Comparison of ENCODE assay signal across 28 cellular contexts in the genomic region with DNA sequence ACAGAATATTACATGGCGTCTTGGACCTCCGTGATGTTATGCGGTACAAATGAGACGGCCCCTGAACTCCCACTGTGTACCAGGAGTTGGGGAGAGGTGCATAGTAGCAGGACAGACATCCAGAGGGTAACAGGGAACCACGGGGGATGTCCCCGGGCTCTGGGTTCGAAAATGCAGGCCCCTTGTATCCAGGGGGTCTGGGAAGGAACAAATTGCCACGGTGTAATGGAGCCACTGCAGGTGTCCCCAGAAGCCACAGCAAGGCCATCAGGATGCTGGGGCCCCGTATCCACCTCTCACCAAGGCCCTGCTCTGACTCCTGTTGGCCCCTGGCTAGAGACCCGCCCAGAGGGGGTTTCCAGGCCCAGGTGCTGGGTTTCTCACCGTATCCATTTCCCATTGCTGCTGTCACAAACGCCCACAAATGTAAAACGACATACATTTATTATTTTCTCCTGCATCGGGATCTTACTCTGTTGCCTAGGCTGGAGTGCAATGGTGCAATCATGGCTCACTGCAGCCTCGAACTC.
A peak's percentile ranks its signal among the peaks of the same experiment; 100 is the strongest.
DNase-seq lines count a peak whose midpoint lies in the region; ATAC-seq, FAIRE-seq and TF ChIP-seq lines count a peak whose summit lies in the region.
"Had no signal": no experiment of that assay in that cellular context is flagged by ENCODE, and none has a peak within 500 bp of the region (broad histone marks: within the 10 kb centered on the region; RNA-seq: fewer than 3 reads in every experiment).

No MANE protein-coding gene starts in this region.

- no peaks in the 10 kb centered on the region for H3K36me3 ChIP-seq in HEK293 (ENCODE audit: control insufficient read depth in 2 of 2, insufficient read depth in 1 of 2, low read length in 2 of 2)
- H3K36me3 ChIP-seq in H1 (ENCODE audit: control insufficient read depth in 2 of 4, insufficient read depth in 4 of 4, low read length in 3 of 4) = no peaks in the 10 kb centered on the region; a peak in 1 of 8 replicates
- H3K36me3 ChIP-seq: colonic mucosa had no signal

- H3K14ac ChIP-seq in H1 (ENCODE audit: insufficient read length) = no peak overlapping the region

- H3K27ac ChIP-seq in HEK293 (ENCODE audit: extremely low read depth, low read depth, low read length) = no peak overlapping the region
- H3K27ac ChIP-seq in H1 (ENCODE audit: low read depth, low read length) = no peak overlapping the region
- H3K27ac ChIP-seq: colonic mucosa, SK-N-MC had no signal

- peak overlapping the region; percentile 51; the same call in 1 of the 2 replicates for H4K8ac ChIP-seq in H1 (ENCODE audit: extremely low read depth, insufficient read depth, low read length)

- H3K4me3 ChIP-seq in HEK293 (ENCODE audit: low read depth, low read length) (no peak overlapping the region), H1 (ENCODE audit: extremely low read depth in 1 of 4, insufficient read depth in 2 of 4, low read depth in 3 of 4, low read length in 4 of 4) (no peak overlapping the region)
- H3K4me3 ChIP-seq: colonic mucosa, GM23338, SK-N-MC, smooth muscle cell had no signal

- H3K4me1 Mint-ChIP-seq in activated naive CD4-positive, alpha-beta T cell treated with anti-CD3 and anti-CD28 coated beads, Interleukin-2, amount 10 ng/mL, durations not matched to agents 7 days and 5 days = no peaks in the 10 kb centered on the region

- TF ChIP-seq RAD21 in H1 (IDR thresholded peaks at IDR 0.05 in 1 of 2, conservative IDR thresholded peaks at IDR 0.05 in 1 of 2; ENCODE audit: low read depth in 2 of 2, low read length in 2 of 2) = no peak

- DNase-seq in activated naive CD4-positive, alpha-beta T cell treated with Interleukin-2 at 50 U/mL for 16 hours = peak; percentile 51
- DNase-seq in activated naive CD4-positive, alpha-beta T cell treated with anti-CD3 and anti-CD28 coated beads, Interleukin-2, amount 10 ng/mL, durations not matched to agents 7 days and 5 days = no peak
- DNase-seq in H1 (ENCODE audit: low read depth in 1 of 2, low spot score in 2 of 2) (no peak), NOMO-1 treated with DMSO at 0.1 percent for 48 hours (lab: John Stamatoyannopoulos, UW; ENCODE audit: unreplicated experiment) (no peak), D721Med (ENCODE audit: insufficient read length, low spot score) (no peak)
- peak; percentile 48 for DNase-seq in stimulated activated naive CD8-positive, alpha-beta T cell treated with anti-CD3 and anti-CD28 coated beads, Interleukin-15, Interleukin-2, amounts not matched to agents 100 U/mL and 50 U/mL, for 24 hours
- DNase-seq: activated CD8-positive, alpha-beta memory T cell treated with anti-CD3 and anti-CD28 coated beads for 24 hours; amygdala; colonic mucosa; effector memory CD8-positive, alpha-beta T cell; foreskin fibroblast; KBM-7; MM.1S; naive thymus-derived CD4-positive, alpha-beta T cell; NCI-H1417; NCI-H2081; NCI-H345; NCI-H774; retina; T-helper 17 cell; trophoblast cell had no signal

- H3K27ac Mint-ChIP-seq in activated naive CD4-positive, alpha-beta T cell treated with anti-CD3 and anti-CD28 coated beads, Interleukin-2, amount 10 ng/mL, durations not matched to agents 7 days and 5 days = no peak overlapping the region
- H3K27ac Mint-ChIP-seq: activated T-helper 1 cell treated with anti-CD3 and anti-CD28 coated beads, Interleukin-12 subunit alpha, Interleukin-12 subunit beta, Interleukin-2, Interleukin-4 antibody, amounts not matched to agents 30 ng/mL and 10 ng/mL and 1 ng/mL, durations not matched to agents 14 hours and 24 hours and 36 hours; effector memory CD8-positive, alpha-beta T cell; GM23338; naive thymus-derived CD4-positive, alpha-beta T cell; T-helper 17 cell had no signal

- no peak overlapping the region for H3K56ac ChIP-seq in H1 (replicated peaks; ENCODE audit: insufficient read length, low read depth, low read length)

- POLR2A ChIA-PET in HEK293 (lab: Yijun Ruan, JAX) = no interaction called here
- POLR2A ChIA-PET in H1 (lab: Charles Lee; ENCODE audit: partially characterized antibody) = no interaction called here

- ATAC-seq in stimulated activated naive CD8-positive, alpha-beta T cell treated with anti-CD3 and anti-CD28 coated beads, Interleukin-15, Interleukin-2, amounts not matched to agents 100 U/mL and 50 U/mL, for 24 hours = peak; percentile 84
- ATAC-seq in GM19023 (IDR thresholded peaks at IDR 0.05; ENCODE audit: unreplicated experiment) = no peak
- ATAC-seq: effector memory CD8-positive, alpha-beta T cell; GM23338; naive thymus-derived CD4-positive, alpha-beta T cell; T-helper 17 cell had no signal

- peaks cover 0 to 5% of the 10 kb centered on the region in 2 experiments; a peak in 1 of 4 replicates for H3K79me2 ChIP-seq in H1 (ENCODE audit: control insufficient read depth in 1 of 2, insufficient read depth in 2 of 2, low read length in 2 of 2)

- peaks cover 12% of the 10 kb centered on the region for H3K27me3 Mint-ChIP-seq in activated naive CD4-positive, alpha-beta T cell treated with anti-CD3 and anti-CD28 coated beads, Interleukin-2, amount 10 ng/mL, durations not matched to agents 7 days and 5 days
- H3K27me3 Mint-ChIP-seq: naive thymus-derived CD4-positive, alpha-beta T cell had no signal

- no peak overlapping the region for H2BK5ac ChIP-seq in H1 (ENCODE audit: low read depth, low read length)

- TF ChIP-seq CTCF in HEK293 (tag by site-specific recombination; IDR thresholded peaks at IDR 0.05) (no peak), H1 (IDR thresholded peaks at IDR 0.05; ENCODE audit: control extremely low read depth in 1 of 3, insufficient read depth in 1 of 3, low read depth in 1 of 3, low read length in 3 of 3) (no peak), D721Med (IDR thresholded peaks at IDR 0.05; ENCODE audit: insufficient read depth, missing control alignments) (no peak)

- TF ChIP-seq POLR2A in H1 (IDR thresholded peaks at IDR 0.05; ENCODE audit: control extremely low read depth in 1 of 2, low read depth in 2 of 2, low read length in 2 of 2) = no peak

- H3K9me3 ChIP-seq in HEK293 (ENCODE audit: control insufficient read depth, insufficient read depth, low read depth, low read length) (no peaks in the 10 kb centered on the region), H1 (ENCODE audit: insufficient read depth in 2 of 2, low read depth in 1 of 2, low read length in 1 of 2) (no peaks in the 10 kb centered on the region)
- H3K9me3 ChIP-seq: colonic mucosa had no signal

- H3K4me1 ChIP-seq in HEK293 (ENCODE audit: control insufficient read depth, insufficient read depth, low read length) (no peaks in the 10 kb centered on the region), H1 (replicated peaks in 1 of 4; ENCODE audit: control insufficient read depth in 3 of 4, insufficient read depth in 4 of 4, low read length in 3 of 4) (peaks cover 4 to 15% (median 9%) of the 10 kb centered on the region in 4 experiments)
- H3K4me1 ChIP-seq: colonic mucosa had no signal

- H3K9me3 Mint-ChIP-seq in activated naive CD4-positive, alpha-beta T cell treated with anti-CD3 and anti-CD28 coated beads, Interleukin-2, amount 10 ng/mL, durations not matched to agents 7 days and 5 days = no peaks in the 10 kb centered on the region
- H3K9me3 Mint-ChIP-seq: activated T-helper 1 cell treated with anti-CD3 and anti-CD28 coated beads, Interleukin-12 subunit alpha, Interleukin-12 subunit beta, Interleukin-2, Interleukin-4 antibody, amounts not matched to agents 30 ng/mL and 10 ng/mL and 1 ng/mL, durations not matched to agents 14 hours and 24 hours and 36 hours; effector memory CD8-positive, alpha-beta T cell; GM23338; naive thymus-derived CD4-positive, alpha-beta T cell had no signal

- no peak overlapping the region for H2BK120ac ChIP-seq in H1 (replicated peaks; ENCODE audit: low read depth, low read length)

- H3K36me3 Mint-ChIP-seq in activated naive CD4-positive, alpha-beta T cell treated with anti-CD3 and anti-CD28 coated beads, Interleukin-2, amount 10 ng/mL, durations not matched to agents 7 days and 5 days = no peaks in the 10 kb centered on the region
- H3K36me3 Mint-ChIP-seq: naive thymus-derived CD4-positive, alpha-beta T cell had no signal

- no peak overlapping the region for H2AFZ ChIP-seq in H1 (ENCODE audit: low read length)
- H2AFZ ChIP-seq: GM23338 had no signal

- TF ChIP-seq EP300 in H1 (IDR thresholded peaks at IDR 0.05; ENCODE audit: borderline replicate concordance in 1 of 2, low read depth in 2 of 2, low read length in 2 of 2) = no peak

- FAIRE-seq in H1 (lab: Jason Lieb, UNC) = no peak
- FAIRE-seq in D721Med (lab: Jason Lieb, UNC) = no peak

- CTCF ChIA-PET in activated naive CD4-positive, alpha-beta T cell treated with anti-CD3 and anti-CD28 coated beads, Interleukin-2, amount 10 ng/mL, durations not matched to agents 7 days and 5 days (lab: Charles Lee) = no interaction called here
- CTCF ChIA-PET in HEK293 (lab: Yijun Ruan, JAX) = interaction anchor here (0.6 kb wide), 1 partner anchor 32 kb away, joined by 3 read pairs; no protein-coding TSS in a partner anchor
- CTCF ChIA-PET in H1 (lab: Charles Lee; ENCODE audit: partially characterized antibody) = no interaction called here

- H3K27me3 ChIP-seq in H1 (replicated peaks in 1 of 4; ENCODE audit: control insufficient read depth in 3 of 4, extremely low read depth in 1 of 4, insufficient read depth in 3 of 4, low read length in 3 of 4) = no peaks in the 10 kb centered on the region
- H3K27me3 ChIP-seq: colonic mucosa had no signal

- H3K4me2 ChIP-seq in H1 (ENCODE audit: insufficient read depth in 1 of 2, low read depth in 2 of 2, low read length in 2 of 2) = no peak overlapping the region
- H3K4me2 ChIP-seq: GM23338, smooth muscle cell had no signal

- H2BK12ac ChIP-seq in H1 (ENCODE audit: low read depth, low read length) = no peak overlapping the region

- no peak overlapping the region for H3K4ac ChIP-seq in H1 (replicated peaks; ENCODE audit: insufficient read length, low read depth, low read length)

- peaks cover 2% of the 10 kb centered on the region; the same call in 1 of the 2 replicates for H3K79me1 ChIP-seq in H1 (ENCODE audit: low read depth, low read length)

- no peak overlapping the region for H3K18ac ChIP-seq in H1 (ENCODE audit: extremely low read depth, low read length)

- H3K9ac ChIP-seq in H1 (replicated peaks in 1 of 4; ENCODE audit: extremely low read depth in 1 of 4, low read depth in 3 of 4, low read length in 3 of 4) = no peak overlapping the region

- H3K23me2 ChIP-seq in H1 (ENCODE audit: low read depth, low read length) = peaks cover 1% of the 10 kb centered on the region; the same call in 1 of the 2 replicates

- H3K23ac ChIP-seq in H1 (ENCODE audit: insufficient read length) = no peak overlapping the region

- H4K5ac ChIP-seq in H1 (ENCODE audit: insufficient read length, low read depth, low read length) = no peak overlapping the region

- H2BK15ac ChIP-seq in H1 (ENCODE audit: low read length) = no peak overlapping the region

- H3K4me3 Mint-ChIP-seq in activated naive CD4-positive, alpha-beta T cell treated with anti-CD3 and anti-CD28 coated beads, Interleukin-2, amount 10 ng/mL, durations not matched to agents 7 days and 5 days = no peak overlapping the region
- H3K4me3 Mint-ChIP-seq: activated T-helper 1 cell treated with anti-CD3 and anti-CD28 coated beads, Interleukin-12 subunit alpha, Interleukin-12 subunit beta, Interleukin-2, Interleukin-4 antibody, amounts not matched to agents 30 ng/mL and 10 ng/mL and 1 ng/mL, durations not matched to agents 14 hours and 24 hours and 36 hours; CD14-positive monocyte; effector memory CD8-positive, alpha-beta T cell; GM23338; T-helper 17 cell had no signal

- no peak overlapping the region for H2AK5ac ChIP-seq in H1 (ENCODE audit: low read depth, low read length)

- H2BK20ac ChIP-seq in H1 (ENCODE audit: low read length) = no peak overlapping the region

- 92% methylated on average over 15 of the region's 15 CpGs; no CpG with 5 or more reads in 1 of the 2 experiments for WGBS in H1 (ENCODE audit: extremely low coverage in 1 of 2, insufficient coverage in 1 of 2, insufficient read length in 1 of 2, insufficient replicate concordance in 2 of 2, low coverage in 1 of 2, low lambda C conversion rate in 2 of 2, missing lambda C conversion rate in 1 of 2), 2 experiments

- H4K20me1 ChIP-seq in H1 (replicated peaks in 1 of 2; ENCODE audit: control insufficient read depth in 1 of 2, insufficient read depth in 2 of 2, low read length in 2 of 2) = peaks cover 0 to 2% of the 10 kb centered on the region in 2 experiments

- no peak overlapping the region for H4K91ac ChIP-seq in H1 (replicated peaks; ENCODE audit: insufficient read length, low read length)

Comparison
In these comparisons a context has a peak if more than half of its experiments do, and no peak if none do; other contexts are left out.
1. DNase-seq: peak in activated naive CD4-positive, alpha-beta T cell treated with Interleukin-2 at 50 U/mL for 16 hours (single experiment) and stimulated activated naive CD8-positive, alpha-beta T cell treated with anti-CD3 and anti-CD28 coated beads, Interleukin-15, Interleukin-2, amounts not matched to agents 100 U/mL and 50 U/mL, for 24 hours (single experiment); none in activated naive CD4-positive, alpha-beta T cell treated with anti-CD3 and anti-CD28 coated beads, Interleukin-2, amount 10 ng/mL, durations not matched to agents 7 days and 5 days (single experiment), H1 (0 of 2), NOMO-1 treated with DMSO at 0.1 percent for 48 hours (single experiment) and D721Med (single experiment).